ENCODE assay signal across 8 cellular contexts in genomic region chr11:45771942-45772522, GRCh38. TPM values are rescaled to one million over a fixed set of nuclear protein-coding genes. Genes with fewer than 3 reads are reported as not detected.
DNase-seq lines count a peak whose midpoint lies in the region; ATAC-seq and TF ChIP-seq lines count a peak whose summit lies in the region.

No MANE protein-coding gene starts in this region.

- H3K4ac ChIP-seq in mesenchymal stem cell (ENCODE audit: low read depth in 1 of 2, low read length in 2 of 2) = no peak overlapping the region

- peaks cover 12% of the 10 kb centered on the region for H3K4me1 Mint-ChIP-seq in activated CD8-positive, alpha-beta T cell treated with anti-CD3 and anti-CD28 coated beads for 36 hours (ENCODE audit: low read depth)

- H3K4me2 ChIP-seq in BLaER1 (peak overlapping the region; percentile 99), mesenchymal stem cell (ENCODE audit: low read length, poor library complexity, severe bottlenecking) (peak overlapping the region; percentile 93)

- POLR2A ChIA-PET in activated CD8-positive, alpha-beta T cell treated with anti-CD3 and anti-CD28 coated beads for 36 hours (lab: Charles Lee) = interaction anchor here (0.6 to 1.0 kb wide), 2 partner anchors 168 to 1210 kb away, joined by 4 to 6 read pairs; no protein-coding TSS in a partner anchor

- 13% methylated on average over 20 of the region's 21 CpGs for WGBS in mesenchymal stem cell

- peaks cover 11% of the 10 kb centered on the region for H3K4me1 ChIP-seq in BLaER1
- peaks cover 7% of the 10 kb centered on the region for H3K4me1 ChIP-seq in mesenchymal stem cell (ENCODE audit: control insufficient read depth, insufficient read depth, low read depth, low read length)

- no peak overlapping the region for H3K14ac ChIP-seq in mesenchymal stem cell (ENCODE audit: low read length in 2 of 2)

- H3K9me3 Mint-ChIP-seq in activated CD8-positive, alpha-beta T cell treated with anti-CD3 and anti-CD28 coated beads for 36 hours = no peaks in the 10 kb centered on the region

- no peak overlapping the region for H2BK120ac ChIP-seq in mesenchymal stem cell (ENCODE audit: low read depth, low read length)

- peak overlapping the region; percentile 75 for H2AFZ ChIP-seq in mesenchymal stem cell (ENCODE audit: low read depth, low read length)

- peak overlapping the region; percentile 76 for H3K4me3 Mint-ChIP-seq in activated CD8-positive, alpha-beta T cell treated with anti-CD3 and anti-CD28 coated beads for 36 hours

- peaks cover 2% of the 10 kb centered on the region for H3K27me3 Mint-ChIP-seq in activated CD8-positive, alpha-beta T cell treated with anti-CD3 and anti-CD28 coated beads for 36 hours

- no peaks in the 10 kb centered on the region for H3K79me1 ChIP-seq in mesenchymal stem cell (replicated peaks; ENCODE audit: low read length, poor library complexity, severe bottlenecking)

- ATAC-seq in GM19324 (IDR thresholded peaks at IDR 0.05; ENCODE audit: low FRiP score, unreplicated experiment) = peak; percentile 83
- peak; percentile 73 for ATAC-seq in HG03469 (IDR thresholded peaks at IDR 0.05; ENCODE audit: unreplicated experiment)
- peak; percentile 94 for ATAC-seq in activated CD8-positive, alpha-beta T cell treated with anti-CD3 and anti-CD28 coated beads for 36 hours

- H3K9ac ChIP-seq in BLaER1 (peak overlapping the region; percentile 46; the same call in 1 of the 2 replicates), mesenchymal stem cell (ENCODE audit: low read length) (peak overlapping the region; percentile 76)

- CTCF ChIA-PET in activated CD8-positive, alpha-beta T cell treated with anti-CD3 and anti-CD28 coated beads for 36 hours (lab: Charles Lee) = interaction anchor here (0.6 to 3.3 kb wide), 99 partner anchors 9 to 664 kb away, joined by 3 to 65 read pairs (median 5); partner anchors contain the start of genes CRY2, PEX16 and SLC35C1

- no peak overlapping the region for H3K27ac ChIP-seq in BLaER1
- no peak overlapping the region for H3K27ac ChIP-seq in mesenchymal stem cell (ENCODE audit: low read length, poor library complexity, severe bottlenecking)

- H2AK5ac ChIP-seq in mesenchymal stem cell (ENCODE audit: low read length, severe bottlenecking) = no peak overlapping the region

- H3K27ac Mint-ChIP-seq in activated CD8-positive, alpha-beta T cell treated with anti-CD3 and anti-CD28 coated beads for 36 hours = peak overlapping the region; percentile 62

- H3K9me3 ChIP-seq in BLaER1 (no peaks in the 10 kb centered on the region), mesenchymal stem cell (ENCODE audit: control insufficient read depth, low read length) (no peaks in the 10 kb centered on the region)

- intact Hi-C loops in activated CD8-positive, alpha-beta T cell treated with anti-CD3 and anti-CD28 coated beads for 36 hours (cut with micrococcal nuclease) = loop anchor here (5.0 to 10.0 kb wide), 2 partner anchors 117 to 430 kb away; no protein-coding TSS in a partner anchor

- no peak overlapping the region for H4K8ac ChIP-seq in mesenchymal stem cell (ENCODE audit: low read length)

- no peaks in the 10 kb centered on the region for H3K36me3 Mint-ChIP-seq in activated CD8-positive, alpha-beta T cell treated with anti-CD3 and anti-CD28 coated beads for 36 hours (ENCODE audit: low read depth)

- H3K36me3 ChIP-seq in BLaER1 (no peaks in the 10 kb centered on the region), mesenchymal stem cell (ENCODE audit: control insufficient read depth in 1 of 2, insufficient read depth in 2 of 2, low read depth in 1 of 2, low read length in 2 of 2) (no peaks in the 10 kb centered on the region)

- no peak overlapping the region for H3K18ac ChIP-seq in mesenchymal stem cell (ENCODE audit: low read depth in 1 of 2, low read length in 2 of 2)

- H3K23ac ChIP-seq in mesenchymal stem cell (ENCODE audit: low read length in 2 of 2) = no peak overlapping the region

- H4K91ac ChIP-seq in mesenchymal stem cell (ENCODE audit: low read length) = no peak overlapping the region

- H2BK12ac ChIP-seq in mesenchymal stem cell (ENCODE audit: low read length in 2 of 2) = no peak overlapping the region

- no peak overlapping the region for H2BK5ac ChIP-seq in mesenchymal stem cell (ENCODE audit: low read depth, low read length, poor library complexity, severe bottlenecking)

- DNase-seq in NCI-H748 treated with DMSO at 0.1 percent for 48 hours (lab: John Stamatoyannopoulos, UW) (peak; percentile 54), mesenchymal stem cell (peak; percentile 82)
- DNase-seq in activated CD8-positive, alpha-beta T cell treated with anti-CD3 and anti-CD28 coated beads for 36 hours = peak; percentile 92
- peak; percentile 65 for DNase-seq in effector CD8-positive, alpha-beta T cell (lab: John Stamatoyannopoulos, UW)
- DNase-seq in stimulated activated CD8-positive, alpha-beta memory T cell treated with anti-CD3 and anti-CD28 coated beads, Interleukin-12 subunit alpha, Interleukin-12 subunit beta, amount 100 ng/mL, for 1 hour (ENCODE audit: low read depth) = peak; percentile 58

- H3K27me3 ChIP-seq in BLaER1 (no peaks in the 10 kb centered on the region), mesenchymal stem cell (ENCODE audit: control insufficient read depth in 1 of 2, insufficient read depth in 1 of 2, low read length in 2 of 2) (peaks cover 38 to 47% of the 10 kb centered on the region in 2 experiments)

- H3K4me3 ChIP-seq in BLaER1 (peak overlapping the region; percentile 68), mesenchymal stem cell (ENCODE audit: insufficient read depth in 1 of 2, low read depth in 1 of 2, low read length in 2 of 2) (peak overlapping the region; percentile 41 to 80)

- H2BK15ac ChIP-seq in mesenchymal stem cell (ENCODE audit: low read depth, poor library complexity, severe bottlenecking) = no peak overlapping the region

- TF ChIP-seq CTCF in activated CD8-positive, alpha-beta T cell treated with anti-CD3 and anti-CD28 coated beads for 36 hours (IDR thresholded peaks at IDR 0.05) = peak; percentile 70

- no peaks in the 10 kb centered on the region for H4K20me1 ChIP-seq in BLaER1

RNA-seq across cellular contexts. Expression of gene SLC35C1, which starts 32.9 kb away (rescaled TPM):
- total RNA-seq in activated CD8-positive, alpha-beta T cell treated with anti-CD3 and anti-CD28 coated beads for 36 hours = 1 to 10 TPM; 9.3 to 9.4 TPM
- polyA plus RNA-seq in mesenchymal stem cell (2013, experiment 1 of 2) = 22.9 TPM
- polyA plus RNA-seq in mesenchymal stem cell (2013, experiment 2 of 2) = 23.8 TPM
